In the genomic region with DNA sequence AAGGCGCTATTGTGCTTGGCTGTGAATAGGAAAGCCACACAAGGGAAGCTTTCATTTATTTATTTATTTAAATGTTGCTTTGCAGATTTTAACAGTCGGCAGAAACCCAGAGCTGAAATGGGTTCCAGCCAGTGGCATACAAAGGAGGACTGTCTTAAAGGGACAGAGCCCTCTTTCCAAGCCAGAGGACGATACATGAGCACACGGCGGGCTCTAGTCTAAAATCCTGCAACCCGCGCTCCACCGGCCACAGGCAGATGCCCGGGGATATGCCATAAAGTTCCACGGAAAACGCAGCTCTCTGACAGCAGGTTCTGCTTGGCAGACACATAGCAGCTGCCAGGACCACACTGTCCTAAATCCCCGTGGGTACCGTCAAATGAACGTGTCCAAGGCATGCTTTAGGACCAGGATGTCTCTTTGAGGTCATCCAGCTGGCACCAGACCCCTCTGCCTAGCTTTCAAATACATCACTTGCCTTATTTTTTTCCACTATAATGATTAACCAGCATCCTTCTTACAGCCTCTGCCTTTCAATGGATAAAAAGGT, we compare ENCODE assay signal across 8 cellular contexts.
DNase-seq lines count a peak whose midpoint lies in the region; ATAC-seq, FAIRE-seq and TF ChIP-seq lines count a peak whose summit lies in the region.

No MANE protein-coding gene starts in this region.

- H3K4me3 ChIP-seq in astrocyte (ENCODE audit: insufficient read depth, low read depth, low read length) (peak overlapping the region; percentile 58), iPS-20b (ENCODE audit: low read length) (peak overlapping the region; percentile 61; the same call in 1 of the 2 replicates), spleen (peak overlapping the region in 6 of 8 donors; percentile 6 to 60 (median 24))

- H3K4me1 ChIP-seq in astrocyte (ENCODE audit: insufficient read depth, low read length) (peaks cover 15% of the 10 kb centered on the region), iPS-20b (ENCODE audit: insufficient read depth, low read length) (peaks cover 6% of the 10 kb centered on the region; the same call in 1 of the 2 replicates), spleen (peaks cover 80 to 100% (median 94%) of the 10 kb centered on the region in 6 donors)

- H3K27ac Mint-ChIP-seq in astrocyte (ENCODE audit: unreplicated experiment): peak overlapping the region; percentile 2

- H3K27me3 ChIP-seq in astrocyte (ENCODE audit: insufficient read depth, low read length): no peaks in the 10 kb centered on the region
- peaks cover 14% of the 10 kb centered on the region; the same call in 1 of the 2 replicates for H3K27me3 ChIP-seq in iPS-20b (ENCODE audit: insufficient read depth, low read length)
- H3K27me3 ChIP-seq in spleen (replicated peaks in 1 of 7): no peaks in the 10 kb centered on the region

- peaks cover 52% of the 10 kb centered on the region for H3K79me2 ChIP-seq in astrocyte (ENCODE audit: insufficient read depth, low read length)

- H3K27ac ChIP-seq in astrocyte (ENCODE audit: low read depth, low read length) (no peak overlapping the region), iPS-20b (ENCODE audit: low read length) (no peak overlapping the region), spleen (peak overlapping the region in 6 of 8 donors; percentile 14 to 79 (median 62))

- peaks cover 28% of the 10 kb centered on the region for H3K4me1 Mint-ChIP-seq in astrocyte (ENCODE audit: low read depth, unreplicated experiment)

- no peak for TF ChIP-seq POLR2A in spleen (IDR thresholded peaks at IDR 0.05)

- H3K4me2 ChIP-seq in astrocyte (ENCODE audit: low read length): peak overlapping the region; percentile 88

- H3K36me3 Mint-ChIP-seq in astrocyte (ENCODE audit: low read depth, unreplicated experiment): no peaks in the 10 kb centered on the region

- peak; percentile 86 for DNase-seq in DMS53 (lab: John Stamatoyannopoulos, UW)
- DNase-seq in NCI-H128 (lab: John Stamatoyannopoulos, UW; ENCODE audit: unreplicated experiment): peak; percentile 14
- DNase-seq in astrocyte (ENCODE audit: low read depth): peak; percentile 32
- DNase-seq in spleen: no peak
- DNase-seq in dedifferentiated amniotic fluid mesenchymal stem cell (ENCODE audit: extremely low spot score): no peak
- DNase-seq in NK-92 (lab: John Stamatoyannopoulos, UW; ENCODE audit: unreplicated experiment): no peak

- no peaks in the 10 kb centered on the region for H3K9me3 Mint-ChIP-seq in astrocyte (ENCODE audit: unreplicated experiment)

- no peak for ATAC-seq in GM21381 (IDR thresholded peaks at IDR 0.05; ENCODE audit: unreplicated experiment)

- H4K20me1 ChIP-seq in astrocyte (ENCODE audit: insufficient read depth, low read length): peaks cover 56% of the 10 kb centered on the region

- no peak for FAIRE-seq in astrocyte (lab: Jason Lieb, UNC)

- 39 to 71% (median 53%) methylated on average over 14 of the region's 14 CpGs for WGBS in spleen, 5 donors

- intact Hi-C loops in spleen (cut with DNase I; ENCODE audit: low total_unique reads): no loop called here

- peak overlapping the region; percentile 64 for H3K4me3 Mint-ChIP-seq in astrocyte (ENCODE audit: unreplicated experiment)

- H3K9ac ChIP-seq in astrocyte (ENCODE audit: low read length) (peak overlapping the region; percentile 58), iPS-20b (ENCODE audit: low read depth, low read length) (peak overlapping the region; percentile 54; the same call in 1 of the 2 replicates)

- no peaks in the 10 kb centered on the region for H3K27me3 Mint-ChIP-seq in astrocyte (ENCODE audit: low read depth, unreplicated experiment)

- H2AFZ ChIP-seq in astrocyte (ENCODE audit: low read depth, low read length): peak overlapping the region; percentile 52

- no peak for TF ChIP-seq CTCF in astrocyte (IDR thresholded peaks at IDR 0.05; ENCODE audit: insufficient read depth, low read depth, low read length)
- TF ChIP-seq CTCF in spleen (IDR thresholded peaks at IDR 0.05 in 8 of 11, conservative IDR thresholded peaks at IDR 0.05 in 3 of 11): peak in 1 of 11 experiments; percentile 4

- H3K9me3 ChIP-seq in astrocyte (ENCODE audit: insufficient read depth, low read depth, low read length) (no peaks in the 10 kb centered on the region), iPS-20b (ENCODE audit: insufficient read depth, low read depth, low read length) (no peaks in the 10 kb centered on the region), spleen (no peaks in the 10 kb centered on the region)

- H3K36me3 ChIP-seq in astrocyte (ENCODE audit: insufficient read depth, low read length) (no peaks in the 10 kb centered on the region), iPS-20b (ENCODE audit: insufficient read depth, low read depth, low read length) (no peaks in the 10 kb centered on the region), spleen (no peaks in the 10 kb centered on the region)

Comparison
In these comparisons a context has a peak if more than half of its experiments do, and no peak if none do; other contexts are left out.
1. DNase-seq: peak in DMS53 (single experiment), NCI-H128 (single experiment) and astrocyte (single experiment); none in spleen (single experiment), dedifferentiated amniotic fluid mesenchymal stem cell (single experiment) and NK-92 (single experiment).
2. H3K27ac ChIP-seq: peak in spleen (6 of 8); none in astrocyte (single experiment) and iPS-20b (single experiment).
3. Peak in every context shown above with its lines, with median percentiles within 50 percentile points of each other: H3K4me3 ChIP-seq.